Comparison of ENCODE assay signal across 16 cellular contexts in the genomic region with DNA sequence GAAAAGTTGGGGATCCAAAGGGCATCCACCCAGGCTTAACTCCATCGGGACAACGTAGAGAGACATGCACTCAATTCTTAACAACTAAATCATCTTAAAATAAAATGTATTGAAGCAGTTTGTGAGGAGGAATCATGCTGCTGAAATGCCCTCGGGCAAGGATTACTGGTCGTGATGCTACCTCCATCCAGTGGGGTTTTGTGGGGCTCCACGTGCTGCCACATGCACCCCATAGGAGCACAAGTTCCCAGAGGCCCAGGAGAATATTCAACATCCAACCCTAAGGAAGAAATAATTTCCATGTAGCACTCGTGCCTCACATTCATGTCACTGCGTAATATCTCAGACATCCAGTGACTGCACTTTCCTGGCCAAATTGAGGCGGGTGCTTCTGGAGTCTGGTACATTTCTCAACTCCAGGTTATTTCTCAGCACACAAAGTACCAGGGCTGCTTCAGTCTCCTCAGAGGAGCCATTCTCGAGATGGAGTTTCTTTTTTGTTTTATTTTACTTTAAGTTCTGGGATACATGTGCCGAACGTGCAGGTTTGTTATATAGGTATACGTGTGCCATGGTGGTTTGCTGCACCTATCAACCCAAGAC.
DNase-seq lines count a peak whose midpoint lies in the region; ATAC-seq, FAIRE-seq and TF ChIP-seq lines count a peak whose summit lies in the region.
"Had no signal": no experiment of that assay in that cellular context is flagged by ENCODE, and none has a peak within 500 bp of the region (broad histone marks: within the 10 kb centered on the region; RNA-seq: fewer than 3 reads in every experiment).

No MANE protein-coding gene starts in this region.

- no peak for TF ChIP-seq EP300 in A549 (IDR thresholded peaks at IDR 0.05)

- no peaks in the 10 kb centered on the region for H3K9me3 ChIP-seq in A549
- H3K9me3 ChIP-seq in right atrium auricular region = no peaks in the 10 kb centered on the region

- TF ChIP-seq CTCF in A549 (IDR thresholded peaks at IDR 0.05) = no peak
- TF ChIP-seq CTCF in choroid plexus epithelial cell (conservative IDR thresholded peaks at IDR 0.05; ENCODE audit: low read depth, low read length) = no peak
- no peak for TF ChIP-seq CTCF in right atrium auricular region (IDR thresholded peaks at IDR 0.05)

- H3K27me3 ChIP-seq in right atrium auricular region (no peaks in the 10 kb centered on the region), rectal smooth muscle tissue (ENCODE audit: control insufficient read depth, insufficient read depth, low read length) (no peaks in the 10 kb centered on the region)

- no peak for DNase-seq in A549 (ENCODE audit: low read depth in 1 of 2, low spot score in 1 of 2)
- peak; percentile 59 for DNase-seq in choroid plexus epithelial cell (ENCODE audit: low read depth)
- peak; percentile 89 for DNase-seq in right atrium auricular region (ENCODE audit: low spot score)
- DNase-seq in NCI-H446 (lab: John Stamatoyannopoulos, UW) = no peak
- DNase-seq: 8988T; activated CD4-positive, alpha-beta T cell treated with anti-CD3 and anti-CD28 coated beads for 1 hour; activated T-cell treated with anti-CD3 and anti-CD28 coated beads, Interleukin-2, amount 50 U/mL, for 24 hours; Calu3; effector memory CD8-positive, alpha-beta T cell; NCI-H1092; PC-9; retina had no signal

- H3K4me3 ChIP-seq in A549 = no peak overlapping the region
- H3K4me3 ChIP-seq in choroid plexus epithelial cell (ENCODE audit: low read depth, low read length) = no peak overlapping the region
- H3K4me3 ChIP-seq in right atrium auricular region = no peak overlapping the region
- no peak overlapping the region for H3K4me3 ChIP-seq in rectal smooth muscle tissue (ENCODE audit: low read length)
- H3K4me3 ChIP-seq: PC-9 had no signal

- 60% methylated on average over 12 of the region's 12 CpGs for WGBS in A549 (ENCODE audit: missing lambda C conversion rate)

- CTCF ChIA-PET in A549 (lab: Yijun Ruan, JAX) = no interaction called here

- H3K4me1 ChIP-seq in A549 (peaks cover 9% of the 10 kb centered on the region; the same call in 2 of the 3 replicates), right atrium auricular region (peaks cover 0 to 41% of the 10 kb centered on the region in 2 donors), rectal smooth muscle tissue (ENCODE audit: control insufficient read depth, insufficient read depth, low read length) (peaks cover 2% of the 10 kb centered on the region)

- TF ChIP-seq RAD21 in A549 (conservative IDR thresholded peaks at IDR 0.05 in 1 of 2, IDR thresholded peaks at IDR 0.05 in 1 of 2) = no peak

- H3K36me3 ChIP-seq in right atrium auricular region (no peaks in the 10 kb centered on the region), rectal smooth muscle tissue (ENCODE audit: control insufficient read depth, insufficient read depth, low read length) (no peaks in the 10 kb centered on the region)

- POLR2A ChIA-PET in A549 (lab: Yijun Ruan, JAX) = no interaction called here

- H3K9ac ChIP-seq in rectal smooth muscle tissue (ENCODE audit: low read length) = no peak overlapping the region

- TF ChIP-seq POLR2A in A549 (IDR thresholded peaks at IDR 0.05; ENCODE audit: low read length) = no peak

- H3K4me2 ChIP-seq in A549 = peak overlapping the region; percentile 53; the same call in 2 of the 3 replicates
- H3K4me2 ChIP-seq: PC-9 had no signal

- ATAC-seq in A549 = no peak
- ATAC-seq in HG03039 (IDR thresholded peaks at IDR 0.05; ENCODE audit: unreplicated experiment) = no peak
- ATAC-seq in HG03045 (IDR thresholded peaks at IDR 0.05; ENCODE audit: unreplicated experiment) = no peak
- ATAC-seq in HG02623 (IDR thresholded peaks at IDR 0.05; ENCODE audit: unreplicated experiment) = no peak
- ATAC-seq: effector memory CD8-positive, alpha-beta T cell had no signal

- H3K27ac ChIP-seq in A549 = peak overlapping the region; percentile 2 to 60; a peak in 2 of 6 replicates
- peak overlapping the region; percentile 76 to 88 for H3K27ac ChIP-seq in right atrium auricular region
- peak overlapping the region; percentile 79 for H3K27ac ChIP-seq in rectal smooth muscle tissue (ENCODE audit: low read depth, low read length)
- H3K27ac ChIP-seq: PC-9 had no signal

- FAIRE-seq in A549 (lab: Jason Lieb, UNC) = no peak

TF ChIP-seq in A549, 52 proteins besides CTCF, POLR2A, EP300 and RAD21:
- TF ChIP-seq NFE2L2 (conservative IDR thresholded peaks at IDR 0.05; ENCODE audit: low read length) = no peak
- no peak for TF ChIP-seq HDAC2 (IDR thresholded peaks at IDR 0.05)
- TF ChIP-seq, protein P1, sequence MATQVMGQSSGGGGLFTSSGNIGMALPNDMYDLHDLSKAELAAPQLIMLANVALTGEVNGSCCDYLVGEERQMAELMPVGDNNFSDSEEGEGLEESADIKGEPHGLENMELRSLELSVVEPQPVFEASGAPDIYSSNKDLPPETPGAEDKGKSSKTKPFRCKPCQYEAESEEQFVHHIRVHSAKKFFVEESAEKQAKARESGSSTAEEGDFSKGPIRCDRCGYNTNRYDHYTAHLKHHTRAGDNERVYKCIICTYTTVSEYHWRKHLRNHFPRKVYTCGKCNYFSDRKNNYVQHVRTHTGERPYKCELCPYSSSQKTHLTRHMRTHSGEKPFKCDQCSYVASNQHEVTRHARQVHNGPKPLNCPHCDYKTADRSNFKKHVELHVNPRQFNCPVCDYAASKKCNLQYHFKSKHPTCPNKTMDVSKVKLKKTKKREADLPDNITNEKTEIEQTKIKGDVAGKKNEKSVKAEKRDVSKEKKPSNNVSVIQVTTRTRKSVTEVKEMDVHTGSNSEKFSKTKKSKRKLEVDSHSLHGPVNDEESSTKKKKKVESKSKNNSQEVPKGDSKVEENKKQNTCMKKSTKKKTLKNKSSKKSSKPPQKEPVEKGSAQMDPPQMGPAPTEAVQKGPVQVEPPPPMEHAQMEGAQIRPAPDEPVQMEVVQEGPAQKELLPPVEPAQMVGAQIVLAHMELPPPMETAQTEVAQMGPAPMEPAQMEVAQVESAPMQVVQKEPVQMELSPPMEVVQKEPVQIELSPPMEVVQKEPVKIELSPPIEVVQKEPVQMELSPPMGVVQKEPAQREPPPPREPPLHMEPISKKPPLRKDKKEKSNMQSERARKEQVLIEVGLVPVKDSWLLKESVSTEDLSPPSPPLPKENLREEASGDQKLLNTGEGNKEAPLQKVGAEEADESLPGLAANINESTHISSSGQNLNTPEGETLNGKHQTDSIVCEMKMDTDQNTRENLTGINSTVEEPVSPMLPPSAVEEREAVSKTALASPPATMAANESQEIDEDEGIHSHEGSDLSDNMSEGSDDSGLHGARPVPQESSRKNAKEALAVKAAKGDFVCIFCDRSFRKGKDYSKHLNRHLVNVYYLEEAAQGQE (IDR thresholded peaks at IDR 0.05) = no peak
- TF ChIP-seq BHLHE40 (IDR thresholded peaks at IDR 0.05; ENCODE audit: low read depth, low read length) = no peak
- TF ChIP-seq, protein P2, sequence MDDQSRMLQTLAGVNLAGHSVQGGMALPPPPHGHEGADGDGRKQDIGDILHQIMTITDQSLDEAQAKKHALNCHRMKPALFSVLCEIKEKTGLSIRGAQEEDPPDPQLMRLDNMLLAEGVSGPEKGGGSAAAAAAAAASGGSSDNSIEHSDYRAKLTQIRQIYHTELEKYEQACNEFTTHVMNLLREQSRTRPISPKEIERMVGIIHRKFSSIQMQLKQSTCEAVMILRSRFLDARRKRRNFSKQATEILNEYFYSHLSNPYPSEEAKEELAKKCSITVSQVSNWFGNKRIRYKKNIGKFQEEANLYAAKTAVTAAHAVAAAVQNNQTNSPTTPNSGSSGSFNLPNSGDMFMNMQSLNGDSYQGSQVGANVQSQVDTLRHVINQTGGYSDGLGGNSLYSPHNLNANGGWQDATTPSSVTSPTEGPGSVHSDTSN (IDR thresholded peaks at IDR 0.05) = no peak
- TF ChIP-seq, protein P3, sequence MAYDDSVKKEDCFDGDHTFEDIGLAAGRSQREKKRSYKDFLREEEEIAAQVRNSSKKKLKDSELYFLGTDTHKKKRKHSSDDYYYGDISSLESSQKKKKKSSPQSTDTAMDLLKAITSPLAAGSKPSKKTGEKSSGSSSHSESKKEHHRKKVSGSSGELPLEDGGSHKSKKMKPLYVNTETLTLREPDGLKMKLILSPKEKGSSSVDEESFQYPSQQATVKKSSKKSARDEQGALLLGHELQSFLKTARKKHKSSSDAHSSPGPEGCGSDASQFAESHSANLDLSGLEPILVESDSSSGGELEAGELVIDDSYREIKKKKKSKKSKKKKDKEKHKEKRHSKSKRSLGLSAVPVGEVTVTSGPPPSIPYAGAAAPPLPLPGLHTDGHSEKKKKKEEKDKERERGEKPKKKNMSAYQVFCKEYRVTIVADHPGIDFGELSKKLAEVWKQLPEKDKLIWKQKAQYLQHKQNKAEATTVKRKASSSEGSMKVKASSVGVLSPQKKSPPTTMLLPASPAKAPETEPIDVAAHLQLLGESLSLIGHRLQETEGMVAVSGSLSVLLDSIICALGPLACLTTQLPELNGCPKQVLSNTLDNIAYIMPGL (CRISPR knock-in tag; IDR thresholded peaks at IDR 0.05; ENCODE audit: borderline replicate concordance) = no peak
- TF ChIP-seq EHF (CRISPR knock-in tag; IDR thresholded peaks at IDR 0.05) = no peak
- TF ChIP-seq, protein P4, sequence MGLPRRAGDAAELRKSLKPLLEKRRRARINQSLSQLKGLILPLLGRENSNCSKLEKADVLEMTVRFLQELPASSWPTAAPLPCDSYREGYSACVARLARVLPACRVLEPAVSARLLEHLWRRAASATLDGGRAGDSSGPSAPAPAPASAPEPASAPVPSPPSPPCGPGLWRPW (IDR thresholded peaks at IDR 0.05) = no peak
- TF ChIP-seq CHD4 (IDR thresholded peaks at IDR 0.05; ENCODE audit: borderline replicate concordance) = no peak
- TF ChIP-seq, protein P5, sequence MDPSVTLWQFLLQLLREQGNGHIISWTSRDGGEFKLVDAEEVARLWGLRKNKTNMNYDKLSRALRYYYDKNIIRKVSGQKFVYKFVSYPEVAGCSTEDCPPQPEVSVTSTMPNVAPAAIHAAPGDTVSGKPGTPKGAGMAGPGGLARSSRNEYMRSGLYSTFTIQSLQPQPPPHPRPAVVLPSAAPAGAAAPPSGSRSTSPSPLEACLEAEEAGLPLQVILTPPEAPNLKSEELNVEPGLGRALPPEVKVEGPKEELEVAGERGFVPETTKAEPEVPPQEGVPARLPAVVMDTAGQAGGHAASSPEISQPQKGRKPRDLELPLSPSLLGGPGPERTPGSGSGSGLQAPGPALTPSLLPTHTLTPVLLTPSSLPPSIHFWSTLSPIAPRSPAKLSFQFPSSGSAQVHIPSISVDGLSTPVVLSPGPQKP (IDR thresholded peaks at IDR 0.05; ENCODE audit: low read depth, low read length) = no peak
- TF ChIP-seq GATA3 (IDR thresholded peaks at IDR 0.05; ENCODE audit: borderline replicate concordance) = no peak

Comparison
In these comparisons a context has a peak if more than half of its experiments do, and no peak if none do; other contexts are left out.
1. DNase-seq: peak in choroid plexus epithelial cell (single experiment) and right atrium auricular region (single experiment); none in A549 (0 of 2) and NCI-H446 (0 of 2).
2. H3K27ac ChIP-seq: peak in every context shown above with its lines; median percentile 82 in right atrium auricular region; 79 in rectal smooth muscle tissue; 31 in A549.